13 cellular contexts compared by ENCODE assay signal in genomic region chr3:112539825-112540517, GRCh38.
DNase-seq lines count a peak whose midpoint lies in the region; ATAC-seq and TF ChIP-seq lines count a peak whose summit lies in the region.
"Had no signal": no experiment of that assay in that cellular context is flagged by ENCODE, and none has a peak within 500 bp of the region (broad histone marks: within the 10 kb centered on the region; RNA-seq: fewer than 3 reads in every experiment).

No MANE protein-coding gene starts in this region.

- TF ChIP-seq CTCF in OCI-LY3 (IDR thresholded peaks at IDR 0.05; ENCODE audit: low read depth, low read length): no peak

- H3K27me3 Mint-ChIP-seq in effector memory CD8-positive, alpha-beta T cell: no peaks in the 10 kb centered on the region

- H3K4me3 ChIP-seq in OCI-LY3 (ENCODE audit: low read length): peak overlapping the region; percentile 24
- H3K4me3 ChIP-seq: dorsolateral prefrontal cortex had no signal

- peaks cover 38% of the 10 kb centered on the region for H3K4me1 ChIP-seq in OCI-LY3 (ENCODE audit: low read length)

- no peaks in the 10 kb centered on the region for H3K9me3 Mint-ChIP-seq in effector memory CD8-positive, alpha-beta T cell
- H3K9me3 Mint-ChIP-seq: activated T-helper 1 cell treated with anti-CD3 and anti-CD28 coated beads, Interleukin-12 subunit alpha, Interleukin-12 subunit beta, Interleukin-2, Interleukin-4 antibody, amounts not matched to agents 30 ng/mL and 10 ng/mL and 1 ng/mL, durations not matched to agents 14 hours and 24 hours and 36 hours; neural crest cell had no signal

- H3K27ac Mint-ChIP-seq in effector memory CD8-positive, alpha-beta T cell: peak overlapping the region in 1 of 2 donors; percentile 41
- H3K27ac Mint-ChIP-seq: activated T-helper 1 cell treated with anti-CD3 and anti-CD28 coated beads, Interleukin-12 subunit alpha, Interleukin-12 subunit beta, Interleukin-2, Interleukin-4 antibody, amounts not matched to agents 30 ng/mL and 10 ng/mL and 1 ng/mL, durations not matched to agents 14 hours and 24 hours and 36 hours had no signal

- DNase-seq in NCI-H2196 (lab: John Stamatoyannopoulos, UW; ENCODE audit: unreplicated experiment) (no peak), 8988T (no peak)
- no peak for DNase-seq in central memory CD4-positive, alpha-beta T cell
- DNase-seq in effector memory CD8-positive, alpha-beta T cell: no peak
- DNase-seq: DMS153, dorsolateral prefrontal cortex had no signal

- no peak overlapping the region for H2AFZ ChIP-seq in OCI-LY3 (ENCODE audit: low read depth, low read length)

- H3K4me3 Mint-ChIP-seq in effector memory CD8-positive, alpha-beta T cell: no peak overlapping the region
- H3K4me3 Mint-ChIP-seq: activated T-helper 1 cell treated with anti-CD3 and anti-CD28 coated beads, Interleukin-12 subunit alpha, Interleukin-12 subunit beta, Interleukin-2, Interleukin-4 antibody, amounts not matched to agents 30 ng/mL and 10 ng/mL and 1 ng/mL, durations not matched to agents 14 hours and 24 hours and 36 hours; neural crest cell had no signal

- H3K27me3 ChIP-seq in OCI-LY3 (ENCODE audit: low read depth, low read length): no peaks in the 10 kb centered on the region
- H3K27me3 ChIP-seq: dorsolateral prefrontal cortex had no signal

- H3K27ac ChIP-seq in OCI-LY3 (ENCODE audit: low read length): peak overlapping the region; percentile 69
- H3K27ac ChIP-seq: dorsolateral prefrontal cortex had no signal

- peaks cover 40% of the 10 kb centered on the region for H3K36me3 ChIP-seq in OCI-LY3 (replicated peaks; ENCODE audit: low read depth, low read length)

- ATAC-seq in GM18505 (IDR thresholded peaks at IDR 0.05; ENCODE audit: unreplicated experiment) (peak; percentile 84), GM19395 (IDR thresholded peaks at IDR 0.05; ENCODE audit: unreplicated experiment) (peak; percentile 98), HG02938 (IDR thresholded peaks at IDR 0.05; ENCODE audit: unreplicated experiment) (peak; percentile 91)
- ATAC-seq in effector memory CD8-positive, alpha-beta T cell (replicated peaks): no peak
- ATAC-seq: SK-N-SH treated with all-trans-retinoic acid at 6 μM for 48 hours had no signal

- H3K36me3 Mint-ChIP-seq in effector memory CD8-positive, alpha-beta T cell (ENCODE audit: insufficient read depth): peaks cover 70% of the 10 kb centered on the region

- no peaks in the 10 kb centered on the region for H3K9me3 ChIP-seq in OCI-LY3 (ENCODE audit: insufficient read depth, low read length)

- H3K4me1 Mint-ChIP-seq in effector memory CD8-positive, alpha-beta T cell (ENCODE audit: low read depth in 2 of 2): peaks cover 2 to 19% of the 10 kb centered on the region in 2 donors
- H3K4me1 Mint-ChIP-seq: neural crest cell had no signal

- TF ChIP-seq POLR2A in GM18505 (IDR thresholded peaks at IDR 0.05; ENCODE audit: borderline replicate concordance, extremely low read depth, insufficient read depth, insufficient read length): no peak

- H3K9ac ChIP-seq in OCI-LY3 (ENCODE audit: low read length): no peak overlapping the region

- H3K4me2 ChIP-seq in OCI-LY3 (ENCODE audit: low read length): peak overlapping the region; percentile 51

- H4K20me1 ChIP-seq in OCI-LY3 (ENCODE audit: insufficient read depth, low read length): no peaks in the 10 kb centered on the region

- no peaks in the 10 kb centered on the region for H3K79me2 ChIP-seq in OCI-LY3 (ENCODE audit: low read length)
